Comparison of ENCODE assay signal across 22 cellular contexts in the genomic region with DNA sequence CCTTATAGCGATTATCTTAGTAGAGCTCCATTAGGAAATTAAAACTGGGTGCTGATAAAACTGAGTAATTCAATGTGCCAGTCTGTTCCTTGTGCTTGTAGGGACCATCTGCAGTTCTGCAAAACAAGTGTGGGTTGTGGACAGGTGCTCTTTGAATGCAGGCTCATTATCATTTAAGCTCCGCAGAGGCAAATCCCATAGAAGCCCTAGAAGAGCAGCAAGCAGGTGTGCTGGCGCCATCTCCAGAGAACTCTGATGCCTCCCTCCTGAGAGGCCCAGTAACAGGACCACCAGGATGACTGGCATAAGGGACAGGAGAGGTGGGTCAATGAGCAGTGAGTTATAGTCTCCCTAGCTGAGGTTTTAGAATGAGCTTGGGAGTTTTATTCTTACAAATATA.
A peak's percentile ranks its signal among the peaks of the same experiment; 100 is the strongest.
DNase-seq lines count a peak whose midpoint lies in the region; ATAC-seq, FAIRE-seq and TF ChIP-seq lines count a peak whose summit lies in the region.
"Had no signal": no experiment of that assay in that cellular context is flagged by ENCODE, and none has a peak within 500 bp of the region (broad histone marks: within the 10 kb centered on the region; RNA-seq: fewer than 3 reads in every experiment).

No MANE protein-coding gene starts in this region.

- peak; percentile 9 for TF ChIP-seq CTCF in D721Med (IDR thresholded peaks at IDR 0.05; ENCODE audit: insufficient read depth, missing control alignments)
- TF ChIP-seq CTCF in WERI-Rb-1 (IDR thresholded peaks at IDR 0.05; ENCODE audit: low read depth, low read length) = peak; percentile 48; the same call in 1 of the 2 replicates

- ATAC-seq in HG03280 (IDR thresholded peaks at IDR 0.05; ENCODE audit: unreplicated experiment) = no peak
- ATAC-seq in HG02588 (IDR thresholded peaks at IDR 0.05; ENCODE audit: unreplicated experiment) = no peak
- ATAC-seq: CD8-positive, alpha-beta T cell; foreskin keratinocyte; HepG2; left colon; sciatic nerve had no signal

- FAIRE-seq in D721Med (lab: Jason Lieb, UNC) = peak; percentile 89
- FAIRE-seq: colon, endothelial cell of umbilical vein, HepG2, TTC549 had no signal

- no peak overlapping the region for H3K27ac ChIP-seq in WERI-Rb-1
- H3K27ac ChIP-seq: foreskin keratinocyte, RWPE1 had no signal

- no peaks in the 10 kb centered on the region for H3K36me3 ChIP-seq in WERI-Rb-1

- no peak for DNase-seq in D721Med (ENCODE audit: insufficient read length, low spot score)
- peak; percentile 90 for DNase-seq in NCI-H1436 treated with DMSO at 0.1 percent for 48 hours (lab: John Stamatoyannopoulos, UW)
- DNase-seq in NCI-H345 treated with DMSO at 0.1 percent for 48 hours (lab: John Stamatoyannopoulos, UW; ENCODE audit: unreplicated experiment) = peak; percentile 82
- peak; percentile 67 for DNase-seq in WERI-Rb-1
- DNase-seq in NCI-H2227 (lab: John Stamatoyannopoulos, UW; ENCODE audit: unreplicated experiment) = no peak
- DNase-seq in mucosa of gallbladder (ENCODE audit: low spot score) = no peak
- DNase-seq: ACHN; activated CD4-positive, alpha-beta T cell treated with anti-CD3 and anti-CD28 coated beads, Interleukin-2, amount 10 ng/mL, durations not matched to agents 7 days and 5 days; activated naive CD4-positive, alpha-beta T cell treated with anti-CD3 and anti-CD28 coated beads, Interleukin-2, amount 50 U/mL, for 16 hours; CD8-positive, alpha-beta T cell; foreskin keratinocyte; left colon; occipital lobe; SW 1271 had no signal

- no peaks in the 10 kb centered on the region for H3K9me3 ChIP-seq in WERI-Rb-1 (ENCODE audit: severe bottlenecking)

- no peak overlapping the region for H3K4me3 ChIP-seq in WERI-Rb-1 (ENCODE audit: low read depth, low read length)

- H3K27me3 ChIP-seq in WERI-Rb-1 (ENCODE audit: insufficient read depth, low read depth, severe bottlenecking) = no peaks in the 10 kb centered on the region
- H3K27me3 ChIP-seq: foreskin keratinocyte had no signal

Comparison
In these comparisons a context has a peak if more than half of its experiments do, and no peak if none do; other contexts are left out.
1. DNase-seq: peak in NCI-H1436 treated with DMSO at 0.1 percent for 48 hours (single experiment), NCI-H345 treated with DMSO at 0.1 percent for 48 hours (single experiment) and WERI-Rb-1 (single experiment); none in D721Med (single experiment), NCI-H2227 (single experiment) and mucosa of gallbladder (single experiment).